25 cellular contexts compared by ENCODE assay signal in genomic region chr4:86307432-86307831, GRCh38. TPM values are rescaled to one million over a fixed set of nuclear protein-coding genes. Genes with fewer than 3 reads are reported as not detected.
DNase-seq lines count a peak whose midpoint lies in the region; ATAC-seq and TF ChIP-seq lines count a peak whose summit lies in the region.
"Had no signal": no experiment of that assay in that cellular context is flagged by ENCODE, and none has a peak within 500 bp of the region (broad histone marks: within the 10 kb centered on the region; RNA-seq: fewer than 3 reads in every experiment).

No MANE protein-coding gene starts in this region.

- H3K36me3 Mint-ChIP-seq in chondrocyte (ENCODE audit: low read depth) (peaks cover 3% of the 10 kb centered on the region), T-cell (no peaks in the 10 kb centered on the region)
- H3K36me3 Mint-ChIP-seq in naive thymus-derived CD8-positive, alpha-beta T cell: no peaks in the 10 kb centered on the region
- H3K36me3 Mint-ChIP-seq: activated naive CD8-positive, alpha-beta T cell treated with anti-CD3 and anti-CD28 coated beads for 36 hours; CD14-positive monocyte; IgD-negative memory B cell; naive B cell had no signal

- POLR2A ChIA-PET in IMR-90 (lab: Charles Lee; ENCODE audit: unreplicated experiment) (no interaction called here), T-cell (lab: Charles Lee) (no interaction called here)
- POLR2A ChIA-PET in naive thymus-derived CD8-positive, alpha-beta T cell (lab: Charles Lee): no interaction called here

- H3K18ac ChIP-seq in IMR-90 (ENCODE audit: low read depth, low read length): no peak overlapping the region; the same call in 1 of the 2 replicates
- H3K18ac ChIP-seq in neuronal stem cell (ENCODE audit: low read length): no peak overlapping the region

- peak; percentile 4 for DNase-seq in AG08395 (ENCODE audit: low spot score)
- no peak for DNase-seq in IMR-90
- no peak for DNase-seq in chondrocyte (ENCODE audit: low spot score)
- DNase-seq in kidney tubule cell (ENCODE audit: low spot score): peak; percentile 20
- no peak for DNase-seq in NCI-H2029 (lab: John Stamatoyannopoulos, UW)
- DNase-seq in T-cell: no peak
- no peak for DNase-seq in naive thymus-derived CD8-positive, alpha-beta T cell
- no peak for DNase-seq in neuronal stem cell (ENCODE audit: low spot score)
- DNase-seq: activated CD4-positive, alpha-beta T cell treated with anti-CD3 and anti-CD28 coated beads, Interleukin-2, amount 50 U/mL, for 1 hour; activated naive CD8-positive, alpha-beta T cell treated with anti-CD3 and anti-CD28 coated beads for 36 hours; DMS 273 treated with DMSO at 0.1 percent for 48 hours; GDM1; naive B cell; NCI-H146; NCI-H2227 treated with DMSO at 0.1 percent for 48 hours; NCI-H82; PC-9; SJCRH30; stimulated activated CD4-positive, alpha-beta T cell treated with anti-CD3 and anti-CD28 coated beads, Interleukin-12 subunit alpha, Interleukin-12 subunit beta, amount 100 ng/mL, for 4 hours; T-helper 17 cell had no signal

- H4K20me1 ChIP-seq in IMR-90 (ENCODE audit: insufficient read depth, low read length): no peaks in the 10 kb centered on the region

- H3K14ac ChIP-seq in IMR-90 (replicated peaks; ENCODE audit: low read depth, low read length): no peak overlapping the region
- H3K14ac ChIP-seq in neuronal stem cell (ENCODE audit: low read length): no peak overlapping the region

- no peak for TF ChIP-seq POLR2A in IMR-90 (IDR thresholded peaks at IDR 0.05; ENCODE audit: low read depth, low read length)

- H3K4me3 ChIP-seq in IMR-90 (ENCODE audit: insufficient read depth, low read depth, low read length) (no peak overlapping the region), neuronal stem cell (ENCODE audit: low read length in 2 of 2) (no peak overlapping the region)
- H3K4me3 ChIP-seq: PC-9, SJCRH30 had no signal

- in situ Hi-C loops in IMR-90 (cut with MboI; ENCODE audit: low sequenced_read_pairs): no loop called here

- dilution Hi-C loops in IMR-90 (cut with HindIII; ENCODE audit: low sequenced_read_pairs, unreplicated experiment): no loop called here

- H3K4me1 ChIP-seq in IMR-90 (ENCODE audit: control insufficient read depth, insufficient read depth, low read length) (no peaks in the 10 kb centered on the region), neuronal stem cell (ENCODE audit: control insufficient read depth in 2 of 2, insufficient read depth in 1 of 2, low read depth in 1 of 2, low read length in 2 of 2) (peaks cover 4 to 6% of the 10 kb centered on the region in 2 donors)
- H3K4me1 ChIP-seq: SJCRH30 had no signal

- no peaks in the 10 kb centered on the region for H3K9me1 ChIP-seq in IMR-90 (ENCODE audit: insufficient read depth, low read length)

- H3K36me3 ChIP-seq in IMR-90 (ENCODE audit: control insufficient read depth, insufficient read depth, low read length) (no peaks in the 10 kb centered on the region), neuronal stem cell (replicated peaks in 1 of 2; ENCODE audit: control insufficient read depth in 2 of 2, insufficient read depth in 2 of 2, low read length in 2 of 2) (peaks cover 0 to 49% of the 10 kb centered on the region in 2 donors)
- H3K36me3 ChIP-seq: SJCRH30 had no signal

- peak overlapping the region; percentile 58; the same call in 1 of the 2 replicates for H3K4me2 ChIP-seq in IMR-90 (ENCODE audit: low read depth, low read length)
- H3K4me2 ChIP-seq in neuronal stem cell (ENCODE audit: insufficient read depth, low read length, poor library complexity, severe bottlenecking): no peak overlapping the region
- H3K4me2 ChIP-seq: PC-9 had no signal

- H2BK12ac ChIP-seq in neuronal stem cell (ENCODE audit: low read length): no peak overlapping the region

- no peak for TF ChIP-seq RAD21 in IMR-90 (IDR thresholded peaks at IDR 0.05; ENCODE audit: low read length)

- H2AK5ac ChIP-seq in IMR-90 (ENCODE audit: low read depth, low read length) (no peak overlapping the region), neuronal stem cell (ENCODE audit: low read depth, low read length) (no peak overlapping the region)

- intact Hi-C loops in IMR-90 (cut with micrococcal nuclease): no loop called here

- H3K9ac ChIP-seq in IMR-90 (ENCODE audit: low read depth, low read length) (no peak overlapping the region), neuronal stem cell (ENCODE audit: low read depth, low read length, poor library complexity) (no peak overlapping the region)

- no peaks in the 10 kb centered on the region for H3K9me3 ChIP-seq in IMR-90 (ENCODE audit: control insufficient read depth, insufficient read depth, low read length)
- peaks cover 0 to 44% of the 10 kb centered on the region in 2 donors for H3K9me3 ChIP-seq in neuronal stem cell (replicated peaks in 1 of 2; ENCODE audit: control insufficient read depth in 2 of 2, insufficient read depth in 1 of 2, low read depth in 1 of 2, low read length in 2 of 2)
- H3K9me3 ChIP-seq: SJCRH30 had no signal

- CTCF ChIA-PET in IMR-90 (lab: Yijun Ruan, JAX): no interaction called here
- CTCF ChIA-PET in T-cell (lab: Charles Lee): no interaction called here

- H3K4me3 Mint-ChIP-seq in chondrocyte (ENCODE audit: unreplicated experiment) (no peak overlapping the region), T-cell (no peak overlapping the region)
- H3K4me3 Mint-ChIP-seq in naive thymus-derived CD8-positive, alpha-beta T cell: no peak overlapping the region
- H3K4me3 Mint-ChIP-seq: activated naive CD8-positive, alpha-beta T cell treated with anti-CD3 and anti-CD28 coated beads for 36 hours; activated T-helper 17 cell treated with anti-CD3 and anti-CD28 coated beads, Interleukin-2, amount 50 U/mL, for 72 hours; CD14-positive monocyte; IgD-negative memory B cell; naive B cell; T-helper 17 cell had no signal

- H3K9me3 Mint-ChIP-seq in chondrocyte (ENCODE audit: low read depth): peaks cover 13% of the 10 kb centered on the region
- no peaks in the 10 kb centered on the region for H3K9me3 Mint-ChIP-seq in T-cell
- H3K9me3 Mint-ChIP-seq in naive thymus-derived CD8-positive, alpha-beta T cell: peaks cover 0 to 3% (median 0%) of the 10 kb centered on the region in 9 donors
- H3K9me3 Mint-ChIP-seq: activated T-helper 17 cell treated with anti-CD3 and anti-CD28 coated beads, Interleukin-2, amount 50 U/mL, for 72 hours had no signal

- no peak overlapping the region for H2AK9ac ChIP-seq in IMR-90 (replicated peaks; ENCODE audit: low read depth, low read length, poor library complexity)

- no TSS peak for BruUV-seq in IMR-90 (replicated peaks; lab: Mats Ljungman, UMichigan)

- H4K8ac ChIP-seq in IMR-90 (ENCODE audit: low read depth in 2 of 2, low read length in 2 of 2) (no peak overlapping the region), neuronal stem cell (ENCODE audit: low read depth, low read length) (no peak overlapping the region)

- H3K4me1 Mint-ChIP-seq in chondrocyte (ENCODE audit: low read depth) (peaks cover 33% of the 10 kb centered on the region), T-cell (no peaks in the 10 kb centered on the region)
- no peaks in the 10 kb centered on the region for H3K4me1 Mint-ChIP-seq in naive thymus-derived CD8-positive, alpha-beta T cell
- H3K4me1 Mint-ChIP-seq: activated naive CD8-positive, alpha-beta T cell treated with anti-CD3 and anti-CD28 coated beads for 36 hours; activated T-helper 17 cell treated with anti-CD3 and anti-CD28 coated beads, Interleukin-2, amount 50 U/mL, for 72 hours; CD14-positive monocyte; naive B cell had no signal

- H3K27me3 ChIP-seq in IMR-90 (ENCODE audit: control insufficient read depth, insufficient read depth, low read length) (no peaks in the 10 kb centered on the region), neuronal stem cell (ENCODE audit: control insufficient read depth in 3 of 3, insufficient read depth in 3 of 3, low read depth in 1 of 3, low read length in 3 of 3) (no peaks in the 10 kb centered on the region)
- H3K27me3 ChIP-seq: SJCRH30 had no signal

- H2BK15ac ChIP-seq in IMR-90 (ENCODE audit: low read depth, low read length): no peak overlapping the region
- no peak overlapping the region for H2BK15ac ChIP-seq in neuronal stem cell (ENCODE audit: low read length)

- no peak overlapping the region for H4K91ac ChIP-seq in IMR-90 (ENCODE audit: insufficient read depth, low read depth, low read length)
- H4K91ac ChIP-seq in neuronal stem cell (ENCODE audit: low read depth, low read length, poor library complexity): no peak overlapping the region

- H3K27me3 Mint-ChIP-seq in chondrocyte (ENCODE audit: low read depth): no peaks in the 10 kb centered on the region
- H3K27me3 Mint-ChIP-seq in T-cell: peaks cover 0 to 3% of the 10 kb centered on the region in 2 donors
- no peaks in the 10 kb centered on the region for H3K27me3 Mint-ChIP-seq in naive thymus-derived CD8-positive, alpha-beta T cell
- H3K27me3 Mint-ChIP-seq: activated naive CD8-positive, alpha-beta T cell treated with anti-CD3 and anti-CD28 coated beads for 36 hours; activated T-helper 17 cell treated with anti-CD3 and anti-CD28 coated beads, Interleukin-2, amount 50 U/mL, for 72 hours; naive B cell; T-helper 17 cell had no signal

- H2BK20ac ChIP-seq in IMR-90 (ENCODE audit: low read depth, low read length): no peak overlapping the region

- H2BK5ac ChIP-seq in IMR-90 (ENCODE audit: low read depth, low read length, poor library complexity, severe bottlenecking): peak overlapping the region; percentile 61
- no peak overlapping the region for H2BK5ac ChIP-seq in neuronal stem cell (ENCODE audit: low read length)

- H3K23ac ChIP-seq in IMR-90 (ENCODE audit: low read depth, low read length) (no peak overlapping the region), neuronal stem cell (ENCODE audit: low read depth, low read length, poor library complexity) (no peak overlapping the region)

- H4K5ac ChIP-seq in IMR-90 (ENCODE audit: low read depth, low read length): no peak overlapping the region

- ATAC-seq in IMR-90 (ENCODE audit: low read depth) (peak; percentile 44), T-cell (replicated peaks in 1 of 4) (no peak)
- no peak for ATAC-seq in naive thymus-derived CD8-positive, alpha-beta T cell
- ATAC-seq: activated T-helper 17 cell treated with anti-CD3 and anti-CD28 coated beads, Interleukin-2, amount 50 U/mL, for 72 hours; T-helper 17 cell had no signal

- no peak for TF ChIP-seq CTCF in IMR-90 (conservative IDR thresholded peaks at IDR 0.05; ENCODE audit: low read depth, low read length)
- no peak for TF ChIP-seq CTCF in chondrocyte (IDR thresholded peaks at IDR 0.05)

- no peak overlapping the region for H2AFZ ChIP-seq in IMR-90 (replicated peaks; ENCODE audit: low read length, poor library complexity)
- no peak overlapping the region for H2AFZ ChIP-seq in neuronal stem cell (ENCODE audit: low read length)
- H2AFZ ChIP-seq: PC-9 had no signal

- H3K27ac ChIP-seq in IMR-90 (ENCODE audit: insufficient read depth, low read length) (no peak overlapping the region), neuronal stem cell (replicated peaks; ENCODE audit: low read length) (no peak overlapping the region)
- H3K27ac ChIP-seq: PC-9, SJCRH30, VCaP had no signal

- H3K79me1 ChIP-seq in IMR-90 (ENCODE audit: low read depth in 1 of 2, low read length in 2 of 2): no peaks in the 10 kb centered on the region
- peaks cover 2% of the 10 kb centered on the region for H3K79me1 ChIP-seq in neuronal stem cell (ENCODE audit: low read depth, low read length)

- H3K27ac Mint-ChIP-seq in chondrocyte (ENCODE audit: unreplicated experiment) (peak overlapping the region; percentile 69), T-cell (no peak overlapping the region)
- H3K27ac Mint-ChIP-seq in naive thymus-derived CD8-positive, alpha-beta T cell: no peak overlapping the region
- H3K27ac Mint-ChIP-seq: activated naive CD8-positive, alpha-beta T cell treated with anti-CD3 and anti-CD28 coated beads for 36 hours; activated T-helper 17 cell treated with anti-CD3 and anti-CD28 coated beads, Interleukin-2, amount 50 U/mL, for 72 hours; CD14-positive monocyte; IgD-negative memory B cell; naive B cell; T-helper 17 cell had no signal

- no peak overlapping the region for H3K56ac ChIP-seq in IMR-90 (ENCODE audit: extremely low read depth, insufficient read depth, low read length)

- H2BK120ac ChIP-seq in IMR-90 (ENCODE audit: low read depth, low read length) (no peak overlapping the region), neuronal stem cell (ENCODE audit: low read depth, low read length) (no peak overlapping the region)

- H3K4ac ChIP-seq in IMR-90 (ENCODE audit: low read depth, low read length) (no peak overlapping the region), neuronal stem cell (ENCODE audit: low read length) (no peak overlapping the region)

RNA-seq across cellular contexts. Expression of gene MAPK10, which starts 52.4 kb away (rescaled TPM):
- total RNA-seq in IMR-90 (2012; rRNA removed) (6.4 and 6.5 TPM in 2 replicates), chondrocyte (14.1 to 75.6 TPM (median 14.4 TPM) in 3 replicates), T-cell (under 1 TPM in 2 of 5 donors, not detected in 3; 0.07 to 0.35 TPM)
- 2.3 and 2.8 TPM in 2 replicates for polyA plus RNA-seq in IMR-90 (2012; rRNA removed)
- 1.6 and 1.9 TPM in 2 replicates for polyA plus RNA-seq in IMR-90 (2012; cell fraction: cytosol; rRNA removed)
- polyA plus RNA-seq in IMR-90 (2012; cell fraction: nucleus; rRNA removed; ENCODE audit: low replicate concordance): 5.1 and 21.7 TPM in 2 replicates
- total RNA-seq in naive thymus-derived CD8-positive, alpha-beta T cell: not detected
- not detected for polyA plus RNA-seq in naive thymus-derived CD8-positive, alpha-beta T cell
- polyA plus RNA-seq in neuronal stem cell (2013, experiment 1 of 2): 52.6 TPM
- 49.3 TPM for polyA plus RNA-seq in neuronal stem cell (2013, experiment 2 of 2)
- total RNA-seq: A172 had no signal

Comparison
In these comparisons a context has a peak if more than half of its experiments do, and no peak if none do; other contexts are left out.
1. DNase-seq: peak in AG08395 (single experiment) and kidney tubule cell (single experiment); none in IMR-90 (single experiment), chondrocyte (single experiment), NCI-H2029 (single experiment), T-cell (0 of 34), naive thymus-derived CD8-positive, alpha-beta T cell (0 of 10) and neuronal stem cell (single experiment).